ENCODE assay signal across 26 cellular contexts in the genomic region with DNA sequence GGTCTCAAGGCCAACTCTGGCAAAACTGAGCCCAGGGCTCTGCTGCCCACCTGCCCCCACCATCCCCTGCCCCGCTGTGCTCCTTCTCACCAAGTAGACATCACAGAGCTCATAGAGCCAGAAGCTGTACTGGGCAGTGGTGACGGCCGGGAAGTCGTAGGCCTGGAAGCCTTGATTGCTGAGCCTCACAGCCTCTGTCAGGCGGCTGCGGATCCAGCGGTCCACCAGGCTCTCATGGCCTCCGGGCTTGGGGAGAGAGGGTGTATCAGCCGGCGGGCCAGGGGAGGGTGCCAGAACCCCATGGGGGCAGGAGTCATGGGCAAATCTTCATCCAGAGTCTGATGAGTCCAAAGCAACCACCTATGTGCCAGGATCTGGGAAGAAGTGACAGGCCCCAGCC. TPM values are rescaled to one million over a fixed set of nuclear protein-coding genes. Genes with fewer than 3 reads are reported as not detected.
DNase-seq lines count a peak whose midpoint lies in the region; ATAC-seq, FAIRE-seq and TF ChIP-seq lines count a peak whose summit lies in the region.
"Had no signal": no experiment of that assay in that cellular context is flagged by ENCODE, and none has a peak within 500 bp of the region (broad histone marks: within the 10 kb centered on the region; RNA-seq: fewer than 3 reads in every experiment).

No MANE protein-coding gene starts in this region.

- H3K36me3 ChIP-seq in heart left ventricle (peaks cover 0 to 70% (median 62%) of the 10 kb centered on the region in 9 donors), GM12878 (ENCODE audit: control insufficient read depth in 2 of 2, insufficient read depth in 2 of 2, low read length in 1 of 2) (peaks cover 5 to 45% of the 10 kb centered on the region in 2 experiments; a peak in 3 of 4 replicates), osteoblast (ENCODE audit: insufficient read depth, low read length) (peaks cover 51% of the 10 kb centered on the region), lower lobe of right lung (peaks cover 65% of the 10 kb centered on the region)

- intact Hi-C loops in Right ventricle myocardium inferior (cut with DNase I): no loop called here
- intact Hi-C loops in heart left ventricle (cut with DNase I): loop anchor here in 3 of 10 donors (5.0 to 10.0 kb wide), 3 partner anchors 38 to 98 kb away; a partner anchor contains a TSS
- intact Hi-C loops in GM12878 (cut with micrococcal nuclease; ENCODE audit: unreplicated experiment): loop anchor here (10.0 kb wide), 1 partner anchor 45 kb away; a partner anchor contains a TSS
- intact Hi-C loops in lower lobe of right lung (cut with DNase I): no loop called here

- 93 to 97% (median 94%) methylated on average over 9 to 10 of the region's 10 CpGs for WGBS in heart left ventricle, 4 donors
- 96% methylated on average over 10 of the region's 10 CpGs for WGBS in GM12878 (ENCODE audit: insufficient coverage, insufficient replicate concordance, low lambda C conversion rate, missing lambda C conversion rate)

- in situ Hi-C loops in GM12878 (cut with MboI): no loop called here

- FAIRE-seq in GM12878 (lab: Jason Lieb, UNC): no peak
- FAIRE-seq: A549, GM12891, GM19239 had no signal

- RAD21 ChIA-PET in GM12878 (lab: Charles Lee; ENCODE audit: unreplicated experiment): interaction anchor here (1.3 kb wide), 1 partner anchor 83 kb away, joined by 3 read pairs; a partner anchor contains a TSS

- no peaks in the 10 kb centered on the region for H3K9me3 ChIP-seq in heart left ventricle
- H3K9me3 ChIP-seq in GM12878 (replicated peaks; ENCODE audit: control insufficient read depth, insufficient read depth, low read length): no peaks in the 10 kb centered on the region
- H3K9me3 ChIP-seq in osteoblast (ENCODE audit: low read depth, low read length): no peaks in the 10 kb centered on the region
- H3K9me3 ChIP-seq in lower lobe of right lung: no peaks in the 10 kb centered on the region
- H3K9me3 ChIP-seq: A549; BLaER1 treated with 17β-estradiol and CSF1 and Interleukin-3, amounts not matched to agents 10 nM and 100 nM; Caco-2 had no signal

- DNase-seq in Right ventricle myocardium inferior (ENCODE audit: missing footprints): peak; percentile 50
- DNase-seq in heart left ventricle: no peak
- peak; percentile 24 for DNase-seq in D341Med (ENCODE audit: low spot score)
- no peak for DNase-seq in GM12878 (ENCODE audit: low read depth, low spot score)
- DNase-seq in osteoblast (ENCODE audit: insufficient read length, low spot score, missing footprints): peak; percentile 57
- no peak for DNase-seq in lower lobe of right lung
- no peak for DNase-seq in NCI-H526 treated with DMSO at 0.1 percent for 48 hours (lab: John Stamatoyannopoulos, UW)
- no peak for DNase-seq in NCI-H524 treated with DMSO at 0.1 percent for 48 hours (lab: John Stamatoyannopoulos, UW)
- DNase-seq: AML-193; Caco-2; Calu3; CD4-positive, alpha-beta T cell; CD8-positive, alpha-beta T cell; DMS 273 treated with DMSO at 0.1 percent for 48 hours; DMS153; DMS53; DMS79; DND-41; EL; GDM1 had no signal

- SMC1A ChIA-PET in GM12878 (lab: Charles Lee; ENCODE audit: uncharacterized antibody, unreplicated experiment): interaction anchor here (1.1 to 1.4 kb wide), 2 partner anchors 26 to 42 kb away, joined by 4 read pairs; no protein-coding TSS in a partner anchor

- no peak overlapping the region for H3K27ac ChIP-seq in heart left ventricle
- H3K27ac ChIP-seq in GM12878 (ENCODE audit: control insufficient read depth, insufficient read depth): no peak overlapping the region
- H3K27ac ChIP-seq in osteoblast (ENCODE audit: low read depth, low read length): no peak overlapping the region
- no peak overlapping the region for H3K27ac ChIP-seq in lower lobe of right lung
- H3K27ac ChIP-seq: 22Rv1; A549; BLaER1 treated with 17β-estradiol and CSF1 and Interleukin-3, amounts not matched to agents 10 nM and 100 nM; C4-2B had no signal

- peaks cover 0 to 20% (median 12%) of the 10 kb centered on the region in 12 donors for H3K4me1 ChIP-seq in heart left ventricle
- H3K4me1 ChIP-seq in GM12878 (ENCODE audit: control insufficient read depth, insufficient read depth, low read length): peaks cover 18% of the 10 kb centered on the region
- peaks cover 12% of the 10 kb centered on the region for H3K4me1 ChIP-seq in osteoblast (ENCODE audit: insufficient read depth, low read length)
- peaks cover 13% of the 10 kb centered on the region for H3K4me1 ChIP-seq in lower lobe of right lung

- no peak for TF ChIP-seq CTCF in heart left ventricle (IDR thresholded peaks at IDR 0.05)
- no peak for TF ChIP-seq CTCF in GM12878 (IDR thresholded peaks at IDR 0.05 in 2 of 3, conservative IDR thresholded peaks at IDR 0.05 in 1 of 3; ENCODE audit: control insufficient read depth in 2 of 3, extremely low read depth in 1 of 3, insufficient read depth in 1 of 3, low read depth in 3 of 3, low read length in 3 of 3)
- no peak for TF ChIP-seq CTCF in osteoblast (IDR thresholded peaks at IDR 0.05; ENCODE audit: extremely low read depth, low read depth, low read length)
- no peak for TF ChIP-seq CTCF in lower lobe of right lung (IDR thresholded peaks at IDR 0.05)

- POLR2A ChIA-PET in GM12878 (lab: Charles Lee): interaction anchor here (1.3 to 3.2 kb wide), 2 partner anchors 10 to 34 kb away, joined by 3 to 12 read pairs; a partner anchor contains a TSS

- H3K4me3 ChIP-seq in heart left ventricle: no peak overlapping the region
- no peak overlapping the region for H3K4me3 ChIP-seq in GM12878
- no peak overlapping the region for H3K4me3 ChIP-seq in osteoblast (ENCODE audit: insufficient read depth, low read length)
- H3K4me3 ChIP-seq in lower lobe of right lung: no peak overlapping the region
- H3K4me3 ChIP-seq: A549; BLaER1 treated with 17β-estradiol and CSF1 and Interleukin-3, amounts not matched to agents 10 nM and 100 nM had no signal

- TF ChIP-seq POLR2A in heart left ventricle (IDR thresholded peaks at IDR 0.05) (no peak), GM12878 (IDR thresholded peaks at IDR 0.05; ENCODE audit: low read depth, low read length) (peak; percentile 15; the same call in 1 of the 2 replicates)

- no TSS peak for BruUV-seq in GM12878 (replicated peaks; lab: Mats Ljungman, UMichigan)

- H3K27me3 ChIP-seq in heart left ventricle: no peaks in the 10 kb centered on the region
- no peaks in the 10 kb centered on the region for H3K27me3 ChIP-seq in GM12878 (replicated peaks in 1 of 2; ENCODE audit: control insufficient read depth in 2 of 2, insufficient read depth in 2 of 2, low read length in 1 of 2)
- H3K27me3 ChIP-seq in osteoblast (ENCODE audit: insufficient read depth, low read length): no peaks in the 10 kb centered on the region
- no peaks in the 10 kb centered on the region for H3K27me3 ChIP-seq in lower lobe of right lung (ENCODE audit: low read depth)
- H3K27me3 ChIP-seq: BLaER1 treated with 17β-estradiol and CSF1 and Interleukin-3, amounts not matched to agents 10 nM and 100 nM had no signal

- no peak overlapping the region for H3K9ac ChIP-seq in GM12878 (ENCODE audit: control insufficient read depth, insufficient read depth, low read length)
- H3K9ac ChIP-seq: BLaER1 treated with 17β-estradiol and CSF1 and Interleukin-3, amounts not matched to agents 10 nM and 100 nM had no signal

- TF ChIP-seq RAD21 in GM12878 (IDR thresholded peaks at IDR 0.05; ENCODE audit: insufficient read depth, low read depth, low read length): no peak

- ATAC-seq in Right ventricle myocardium inferior (no peak), heart left ventricle (no peak), GM12878 (no peak), lower lobe of right lung (no peak)
- ATAC-seq: A549; CD8-positive, alpha-beta T cell had no signal

- H3K4me2 ChIP-seq in GM12878 (ENCODE audit: control insufficient read depth, insufficient read depth) (no peak overlapping the region), osteoblast (ENCODE audit: insufficient read depth, low read length) (no peak overlapping the region)
- H3K4me2 ChIP-seq: A549; BLaER1 treated with 17β-estradiol and CSF1 and Interleukin-3, amounts not matched to agents 10 nM and 100 nM had no signal

- CTCF ChIA-PET in GM12878 (lab: Yijun Ruan, JAX): interaction anchor here (1.0 to 4.1 kb wide), 2 partner anchors 11 to 15 kb away, joined by 3 to 12 read pairs; a partner anchor contains a TSS

- TF ChIP-seq EP300 in GM12878 (IDR thresholded peaks at IDR 0.05; ENCODE audit: borderline replicate concordance in 1 of 2, control insufficient read depth in 1 of 2, low read depth in 2 of 2, low read length in 2 of 2): no peak

- no peaks in the 10 kb centered on the region for H4K20me1 ChIP-seq in GM12878 (ENCODE audit: control insufficient read depth, insufficient read depth)
- peaks cover 3% of the 10 kb centered on the region for H4K20me1 ChIP-seq in osteoblast (ENCODE audit: insufficient read depth, low read length)

- H2AFZ ChIP-seq in GM12878 (ENCODE audit: control insufficient read depth, low read depth, low read length) (no peak overlapping the region), osteoblast (ENCODE audit: low read length) (no peak overlapping the region)

- no peaks in the 10 kb centered on the region for H3K79me2 ChIP-seq in GM12878 (ENCODE audit: control insufficient read depth, insufficient read depth, low read length)
- H3K79me2 ChIP-seq in osteoblast (ENCODE audit: insufficient read depth, low read length): no peaks in the 10 kb centered on the region

RNA-seq across cellular contexts. Expression of a gene that starts 2.8 kb away (rescaled TPM):
- total RNA-seq in Right ventricle myocardium inferior (12.1 TPM), heart left ventricle (10 to 100 TPM in 7 of 9 donors, 1 to 10 TPM in 2; 8.0 to 25.8 (median 16.1) TPM), GM12878 (2014; rRNA removed) (2.0 and 2.7 TPM in 2 replicates), GM12878 (2014; rRNA removed; fragmentation: Illumina TruSeq; extraction: Trizol) (0.94 and 1.2 TPM in 2 replicates), GM12878 (2021) (2.3 and 3.1 TPM in 2 replicates), osteoblast (0.29 and 0.36 TPM in 2 replicates), lower lobe of right lung (4.2 TPM)
- polyA plus RNA-seq in heart left ventricle (1 to 10 TPM; 4.0 to 6.2 TPM), GM12878 (2011; rRNA removed) (1.1 and 1.3 TPM in 2 replicates), GM12878 (2014; fragmentation: Illumina TruSeq; extraction: Trizol) (1.0 TPM in 1 of 2 replicates, not detected in the other), GM12878 (2014; fragmentation: Nextera tagmentation; extraction: Ambion mirVana) (under 1 TPM in 1 of 2 experiments, not detected in 1; 0.11 TPM), GM12878 (2014; rRNA removed) (2.6 and 3.0 TPM in 2 replicates), GM12878 (2016; fragmentation: Nextera tagmentation; extraction: Ambion mirVana) (1 to 10 TPM; 1.2 TPM)
- total RNA-seq in GM12878 (2013; cell fraction: nucleolus; rRNA removed): 7.5 and 10.4 TPM in 2 replicates
- polyA plus RNA-seq in GM12878 (2011; ENCODE audit: low read depth): 0.33 TPM
- 1.4 and 1.8 TPM in 2 replicates for polyA plus RNA-seq in GM12878 (2011; cell fraction: cytosol; rRNA removed)
- 12.8 and 13.9 TPM in 2 replicates for polyA plus RNA-seq in GM12878 (2011; cell fraction: nucleus; rRNA removed)
- polyA plus RNA-seq in GM12878 (2012): 1.2 and 1.4 TPM in 2 replicates
- 1.6 and 2.3 TPM in 2 replicates for polyA minus RNA-seq in GM12878 (2011; rRNA and poly(A)+ RNA removed)
- 2.5 TPM in 1 of 2 replicates, not detected in the other for polyA minus RNA-seq in GM12878 (2011; cell fraction: cytosol; rRNA and poly(A)+ RNA removed)
- 3.5 and 6.2 TPM in 2 replicates for polyA minus RNA-seq in GM12878 (2011; cell fraction: nucleus; rRNA and poly(A)+ RNA removed)

RNA-seq across cellular contexts. Expression of a gene that starts 15.6 kb away (rescaled TPM):
- 29.7 TPM for total RNA-seq in Right ventricle myocardium inferior
- 10 to 100 TPM; 18.6 to 61.8 (median 26.1) TPM for total RNA-seq in heart left ventricle
- 10 to 100 TPM; 21.9 to 54.6 TPM for polyA plus RNA-seq in heart left ventricle
- 71.4 and 80.0 TPM in 2 replicates for total RNA-seq in GM12878 (2013; cell fraction: nucleolus; rRNA removed)
- 61.4 and 90.1 TPM in 2 replicates for total RNA-seq in GM12878 (2014; rRNA removed)
- 63.8 and 69.1 TPM in 2 replicates for total RNA-seq in GM12878 (2014; rRNA removed; fragmentation: Illumina TruSeq; extraction: Trizol)
- total RNA-seq in GM12878 (2021): 232 and 243 TPM in 2 replicates
- polyA plus RNA-seq in GM12878 (2011; ENCODE audit: low read depth): 31.0 TPM
- polyA plus RNA-seq in GM12878 (2011; rRNA removed): 11.3 and 15.8 TPM in 2 replicates
- 28.9 and 30.5 TPM in 2 replicates for polyA plus RNA-seq in GM12878 (2011; cell fraction: cytosol; rRNA removed)
- polyA plus RNA-seq in GM12878 (2011; cell fraction: nucleus; rRNA removed): 193 and 303 TPM in 2 replicates
- polyA plus RNA-seq in GM12878 (2012): 42.8 and 46.7 TPM in 2 replicates
- 92.9 and 138 TPM in 2 replicates for polyA plus RNA-seq in GM12878 (2014; fragmentation: Illumina TruSeq; extraction: Trizol)
- polyA plus RNA-seq in GM12878 (2014; fragmentation: Nextera tagmentation; extraction: Ambion mirVana): 1 to 10 TPM; 1.2 to 5.7 TPM
- polyA plus RNA-seq in GM12878 (2014; rRNA removed): 71.3 and 92.5 TPM in 2 replicates
- polyA plus RNA-seq in GM12878 (2016; fragmentation: Nextera tagmentation; extraction: Ambion mirVana): 100 to 1,000 TPM; 121 to 155 TPM
- polyA minus RNA-seq in GM12878 (2011; rRNA and poly(A)+ RNA removed): 35.0 and 60.0 TPM in 2 replicates
- polyA minus RNA-seq in GM12878 (2011; cell fraction: cytosol; rRNA and poly(A)+ RNA removed): 52.5 and 54.9 TPM in 2 replicates
- polyA minus RNA-seq in GM12878 (2011; cell fraction: nucleus; rRNA and poly(A)+ RNA removed): 42.4 and 91.2 TPM in 2 replicates
- total RNA-seq in osteoblast: 40.1 and 42.0 TPM in 2 replicates
- 44.1 TPM for total RNA-seq in lower lobe of right lung

RNA-seq across cellular contexts. Expression of a gene that starts 17.5 kb away (rescaled TPM):
- total RNA-seq in Right ventricle myocardium inferior (0.57 TPM), heart left ventricle (1 to 10 TPM in 1 of 9 donors, under 1 TPM in 2, not detected in 6; 0.73 to 1.5 (median 0.76) TPM), GM12878 (2014; rRNA removed) (3.4 and 6.3 TPM in 2 replicates), GM12878 (2014; rRNA removed; fragmentation: Illumina TruSeq; extraction: Trizol) (6.0 and 6.1 TPM in 2 replicates), GM12878 (2021) (8.6 and 13.0 TPM in 2 replicates), osteoblast (0.59 and 1.4 TPM in 2 replicates), lower lobe of right lung (1.2 TPM)
- polyA plus RNA-seq in heart left ventricle (under 1 TPM; 0.35 to 0.50 TPM), GM12878 (2011; rRNA removed) (3.2 and 5.6 TPM in 2 replicates), GM12878 (2014; fragmentation: Illumina TruSeq; extraction: Trizol) (9.5 and 15.4 TPM in 2 replicates), GM12878 (2014; fragmentation: Nextera tagmentation; extraction: Ambion mirVana) (1 to 10 TPM; 1.6 to 3.1 TPM), GM12878 (2014; rRNA removed) (10.4 and 12.2 TPM in 2 replicates), GM12878 (2016; fragmentation: Nextera tagmentation; extraction: Ambion mirVana) (1 to 10 TPM; 3.5 to 4.7 TPM)
- total RNA-seq in GM12878 (2013; cell fraction: nucleolus; rRNA removed): 19.2 and 21.8 TPM in 2 replicates
- polyA plus RNA-seq in GM12878 (2011; ENCODE audit: low read depth): 11.4 TPM
- polyA plus RNA-seq in GM12878 (2011; cell fraction: cytosol; rRNA removed): 1.7 TPM in 2 replicates
- 53.4 and 54.9 TPM in 2 replicates for polyA plus RNA-seq in GM12878 (2011; cell fraction: nucleus; rRNA removed)
- polyA plus RNA-seq in GM12878 (2012): 10.0 and 18.1 TPM in 2 replicates
- polyA minus RNA-seq in GM12878 (2011; rRNA and poly(A)+ RNA removed): not detected in 2 replicates
- polyA minus RNA-seq in GM12878 (2011; cell fraction: cytosol; rRNA and poly(A)+ RNA removed): not detected in 2 replicates
- polyA minus RNA-seq in GM12878 (2011; cell fraction: nucleus; rRNA and poly(A)+ RNA removed): 1.1 and 5.0 TPM in 2 replicates

RNA-seq across cellular contexts. Expression of a gene that starts 26.9 kb away (rescaled TPM):
- 24.6 TPM for total RNA-seq in Right ventricle myocardium inferior
- 10 to 100 TPM; 22.9 to 37.4 (median 25.9) TPM for total RNA-seq in heart left ventricle
- polyA plus RNA-seq in heart left ventricle: 10 to 100 TPM; 27.5 to 64.7 TPM
- 5.2 and 7.8 TPM in 2 replicates for total RNA-seq in GM12878 (2013; cell fraction: nucleolus; rRNA removed)
- total RNA-seq in GM12878 (2014; rRNA removed): 146 and 163 TPM in 2 replicates
- 97.1 and 99.1 TPM in 2 replicates for total RNA-seq in GM12878 (2014; rRNA removed; fragmentation: Illumina TruSeq; extraction: Trizol)
- 117 and 123 TPM in 2 replicates for total RNA-seq in GM12878 (2021)
- 82.2 TPM for polyA plus RNA-seq in GM12878 (2011; ENCODE audit: low read depth)
- 81.9 and 101 TPM in 2 replicates for polyA plus RNA-seq in GM12878 (2011; rRNA removed)
- polyA plus RNA-seq in GM12878 (2011; cell fraction: cytosol; rRNA removed): 186 and 196 TPM in 2 replicates
- 68.3 and 79.7 TPM in 2 replicates for polyA plus RNA-seq in GM12878 (2011; cell fraction: nucleus; rRNA removed)
- 82.7 and 97.0 TPM in 2 replicates for polyA plus RNA-seq in GM12878 (2012)
- 116 and 131 TPM in 2 replicates for polyA plus RNA-seq in GM12878 (2014; fragmentation: Illumina TruSeq; extraction: Trizol)
- 100 to 1,000 TPM; 245 to 248 TPM for polyA plus RNA-seq in GM12878 (2014; fragmentation: Nextera tagmentation; extraction: Ambion mirVana)
- 143 and 165 TPM in 2 replicates for polyA plus RNA-seq in GM12878 (2014; rRNA removed)
- 100 to 1,000 TPM; 238 to 276 TPM for polyA plus RNA-seq in GM12878 (2016; fragmentation: Nextera tagmentation; extraction: Ambion mirVana)
- polyA minus RNA-seq in GM12878 (2011; rRNA and poly(A)+ RNA removed): 102 and 120 TPM in 2 replicates
- 47.5 and 49.6 TPM in 2 replicates for polyA minus RNA-seq in GM12878 (2011; cell fraction: cytosol; rRNA and poly(A)+ RNA removed)
- 10.9 and 15.6 TPM in 2 replicates for polyA minus RNA-seq in GM12878 (2011; cell fraction: nucleus; rRNA and poly(A)+ RNA removed)
- total RNA-seq in osteoblast: 18.3 and 22.4 TPM in 2 replicates
- 30.5 TPM for total RNA-seq in lower lobe of right lung

RNA-seq across cellular contexts. Expression of a gene that starts 35.2 kb away (rescaled TPM):
- 1.6 TPM for total RNA-seq in Right ventricle myocardium inferior
- 1 to 10 TPM; 1.3 to 3.6 (median 1.8) TPM for total RNA-seq in heart left ventricle
- 1 to 10 TPM in 1 of 2 donors, under 1 TPM in 1; 0.95 to 1.9 TPM for polyA plus RNA-seq in heart left ventricle
- total RNA-seq in GM12878 (2013; cell fraction: nucleolus; rRNA removed): 0.66 and 1.0 TPM in 2 replicates
- 1.2 and 1.4 TPM in 2 replicates for total RNA-seq in GM12878 (2014; rRNA removed)
- total RNA-seq in GM12878 (2014; rRNA removed; fragmentation: Illumina TruSeq; extraction: Trizol): 1.4 and 1.6 TPM in 2 replicates
- 1.5 and 1.6 TPM in 2 replicates for total RNA-seq in GM12878 (2021)
- 0.67 TPM for polyA plus RNA-seq in GM12878 (2011; ENCODE audit: low read depth)
- 1.8 and 1.9 TPM in 2 replicates for polyA plus RNA-seq in GM12878 (2011; rRNA removed)
- polyA plus RNA-seq in GM12878 (2011; cell fraction: cytosol; rRNA removed): 1.1 TPM in 2 replicates
- polyA plus RNA-seq in GM12878 (2011; cell fraction: nucleus; rRNA removed): 0.82 and 1.1 TPM in 2 replicates
- polyA plus RNA-seq in GM12878 (2012): 0.54 and 0.86 TPM in 2 replicates
- 1.5 and 1.6 TPM in 2 replicates for polyA plus RNA-seq in GM12878 (2014; fragmentation: Illumina TruSeq; extraction: Trizol)
- under 1 TPM; 0.69 TPM for polyA plus RNA-seq in GM12878 (2014; fragmentation: Nextera tagmentation; extraction: Ambion mirVana)
- 1.4 and 1.6 TPM in 2 replicates for polyA plus RNA-seq in GM12878 (2014; rRNA removed)
- 1 to 10 TPM; 1.6 to 2.5 TPM for polyA plus RNA-seq in GM12878 (2016; fragmentation: Nextera tagmentation; extraction: Ambion mirVana)
- 1.3 and 1.4 TPM in 2 replicates for polyA minus RNA-seq in GM12878 (2011; rRNA and poly(A)+ RNA removed)
- 0.94 TPM in 1 of 2 replicates, not detected in the other for polyA minus RNA-seq in GM12878 (2011; cell fraction: cytosol; rRNA and poly(A)+ RNA removed)
- polyA minus RNA-seq in GM12878 (2011; cell fraction: nucleus; rRNA and poly(A)+ RNA removed): 0.29 and 0.36 TPM in 2 replicates
- 0.29 and 0.72 TPM in 2 replicates for total RNA-seq in osteoblast
- total RNA-seq in lower lobe of right lung: 2.5 TPM

Comparison
In these comparisons a context has a peak if more than half of its experiments do, and no peak if none do; other contexts are left out.
1. DNase-seq: peak in Right ventricle myocardium inferior (single experiment), D341Med (single experiment) and osteoblast (single experiment); none in heart left ventricle (0 of 5), GM12878 (single experiment), lower lobe of right lung (single experiment), NCI-H526 treated with DMSO at 0.1 percent for 48 hours (single experiment) and NCI-H524 treated with DMSO at 0.1 percent for 48 hours (single experiment).